Comparison of ENCODE assay signal across 1 cellular context in the genomic region with DNA sequence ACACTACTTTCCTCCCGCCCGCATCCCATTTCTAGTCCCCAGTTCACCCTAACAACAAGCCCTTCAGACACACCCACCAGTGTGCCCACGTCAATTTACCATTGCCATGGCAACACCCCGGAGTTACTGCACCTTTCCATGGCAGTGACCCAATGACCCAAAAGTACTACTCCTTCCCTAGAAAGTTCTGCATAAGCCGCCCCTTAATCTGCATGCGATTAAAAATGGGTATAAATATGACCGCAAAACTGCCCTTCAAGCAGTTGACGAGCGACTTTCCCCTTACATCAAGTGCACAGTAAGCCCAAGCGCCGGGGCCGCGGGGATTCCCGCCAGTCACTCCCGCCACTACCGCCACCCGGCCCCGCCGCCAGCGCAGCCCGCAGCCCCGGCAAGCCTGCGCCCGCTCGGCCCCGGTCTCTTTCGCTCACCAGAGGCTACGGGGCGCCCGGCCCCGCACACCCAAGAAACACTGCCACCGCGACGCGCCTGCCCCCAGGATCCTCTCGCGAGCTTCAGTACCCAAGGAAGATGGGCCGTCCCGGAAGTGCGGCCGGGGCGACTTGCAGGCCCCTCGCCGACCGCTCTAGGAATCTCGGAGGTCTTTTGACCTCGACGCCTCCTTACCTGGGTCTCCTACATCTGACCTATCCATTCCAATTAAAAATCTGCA.
TF ChIP-seq lines count a peak whose summit lies in the region.

No MANE protein-coding gene starts in this region.

TF ChIP-seq in SK-N-SH, 30 proteins besides CTCF, POLR2A, EP300 and RAD21 (continued from another document):
- TF ChIP-seq IRF3 (IDR thresholded peaks at IDR 0.05; ENCODE audit: low read depth, low read length) (no peak), TCF12 (IDR thresholded peaks at IDR 0.05) (no peak), FOXJ3 (CRISPR knock-in tag; IDR thresholded peaks at IDR 0.05) (no peak), GATA2 (CRISPR knock-in tag; IDR thresholded peaks at IDR 0.05) (no peak), JUND (IDR thresholded peaks at IDR 0.05) (no peak), GABPA (IDR thresholded peaks at IDR 0.05; ENCODE audit: low read depth) (peak; percentile 79), POLR2AphosphoS5 (IDR thresholded peaks at IDR 0.05; ENCODE audit: low read depth, low read length) (peak; percentile 65; the same call in 1 of the 2 replicates), MXI1 (IDR thresholded peaks at IDR 0.05; ENCODE audit: low read depth, low read length) (peak; percentile 37; the same call in 1 of the 2 replicates), SMC3 (IDR thresholded peaks at IDR 0.05; ENCODE audit: low read depth, low read length) (0 out of 2 replicates have a peak, but pooled peaks have one; percentile 18), TEAD4 (IDR thresholded peaks at IDR 0.05; ENCODE audit: borderline replicate concordance, insufficient read depth) (no peak), CHD2 (IDR thresholded peaks at IDR 0.05; ENCODE audit: low read length, partially characterized antibody) (peak; percentile 99), SIN3A (IDR thresholded peaks at IDR 0.05; ENCODE audit: borderline replicate concordance, low read depth, low read length) (0 out of 2 replicates have a peak, but pooled peaks have one; percentile 58), USF2 (IDR thresholded peaks at IDR 0.05; ENCODE audit: borderline replicate concordance, low read depth, low read length) (no peak), USF1 (IDR thresholded peaks at IDR 0.05; ENCODE audit: borderline replicate concordance, low read depth) (no peak), ZBTB33 (IDR thresholded peaks at IDR 0.05; ENCODE audit: borderline replicate concordance, low read depth) (peak; percentile 97), ELF1 (IDR thresholded peaks at IDR 0.05) (peak; percentile 92), YY1 (IDR thresholded peaks at IDR 0.05; ENCODE audit: low read depth) (peak; percentile 40; the same call in 1 of the 2 replicates)
- TF ChIP-seq, protein P1, sequence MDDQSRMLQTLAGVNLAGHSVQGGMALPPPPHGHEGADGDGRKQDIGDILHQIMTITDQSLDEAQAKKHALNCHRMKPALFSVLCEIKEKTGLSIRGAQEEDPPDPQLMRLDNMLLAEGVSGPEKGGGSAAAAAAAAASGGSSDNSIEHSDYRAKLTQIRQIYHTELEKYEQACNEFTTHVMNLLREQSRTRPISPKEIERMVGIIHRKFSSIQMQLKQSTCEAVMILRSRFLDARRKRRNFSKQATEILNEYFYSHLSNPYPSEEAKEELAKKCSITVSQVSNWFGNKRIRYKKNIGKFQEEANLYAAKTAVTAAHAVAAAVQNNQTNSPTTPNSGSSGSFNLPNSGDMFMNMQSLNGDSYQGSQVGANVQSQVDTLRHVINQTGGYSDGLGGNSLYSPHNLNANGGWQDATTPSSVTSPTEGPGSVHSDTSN (IDR thresholded peaks at IDR 0.05), result no peak
- TF ChIP-seq, protein P2, sequence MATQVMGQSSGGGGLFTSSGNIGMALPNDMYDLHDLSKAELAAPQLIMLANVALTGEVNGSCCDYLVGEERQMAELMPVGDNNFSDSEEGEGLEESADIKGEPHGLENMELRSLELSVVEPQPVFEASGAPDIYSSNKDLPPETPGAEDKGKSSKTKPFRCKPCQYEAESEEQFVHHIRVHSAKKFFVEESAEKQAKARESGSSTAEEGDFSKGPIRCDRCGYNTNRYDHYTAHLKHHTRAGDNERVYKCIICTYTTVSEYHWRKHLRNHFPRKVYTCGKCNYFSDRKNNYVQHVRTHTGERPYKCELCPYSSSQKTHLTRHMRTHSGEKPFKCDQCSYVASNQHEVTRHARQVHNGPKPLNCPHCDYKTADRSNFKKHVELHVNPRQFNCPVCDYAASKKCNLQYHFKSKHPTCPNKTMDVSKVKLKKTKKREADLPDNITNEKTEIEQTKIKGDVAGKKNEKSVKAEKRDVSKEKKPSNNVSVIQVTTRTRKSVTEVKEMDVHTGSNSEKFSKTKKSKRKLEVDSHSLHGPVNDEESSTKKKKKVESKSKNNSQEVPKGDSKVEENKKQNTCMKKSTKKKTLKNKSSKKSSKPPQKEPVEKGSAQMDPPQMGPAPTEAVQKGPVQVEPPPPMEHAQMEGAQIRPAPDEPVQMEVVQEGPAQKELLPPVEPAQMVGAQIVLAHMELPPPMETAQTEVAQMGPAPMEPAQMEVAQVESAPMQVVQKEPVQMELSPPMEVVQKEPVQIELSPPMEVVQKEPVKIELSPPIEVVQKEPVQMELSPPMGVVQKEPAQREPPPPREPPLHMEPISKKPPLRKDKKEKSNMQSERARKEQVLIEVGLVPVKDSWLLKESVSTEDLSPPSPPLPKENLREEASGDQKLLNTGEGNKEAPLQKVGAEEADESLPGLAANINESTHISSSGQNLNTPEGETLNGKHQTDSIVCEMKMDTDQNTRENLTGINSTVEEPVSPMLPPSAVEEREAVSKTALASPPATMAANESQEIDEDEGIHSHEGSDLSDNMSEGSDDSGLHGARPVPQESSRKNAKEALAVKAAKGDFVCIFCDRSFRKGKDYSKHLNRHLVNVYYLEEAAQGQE (IDR thresholded peaks at IDR 0.05; ENCODE audit: low read depth, low read length), result 0 out of 2 replicates have a peak, but pooled peaks have one; percentile 24
